ENCODE assay signal across 8 cellular contexts in genomic region chr10:21953585-21954057, GRCh38. TPM values are rescaled to one million over a fixed set of nuclear protein-coding genes. Genes with fewer than 3 reads are reported as not detected.
DNase-seq lines count a peak whose midpoint lies in the region; ATAC-seq, FAIRE-seq and TF ChIP-seq lines count a peak whose summit lies in the region.

No MANE protein-coding gene starts in this region.

- H3K27me3 ChIP-seq in DND-41 (ENCODE audit: insufficient read depth, low read length, poor library complexity) (no peaks in the 10 kb centered on the region), GM23248 (replicated peaks; ENCODE audit: insufficient read depth) (no peaks in the 10 kb centered on the region), astrocyte (ENCODE audit: insufficient read depth, low read length) (no peaks in the 10 kb centered on the region), gastroesophageal sphincter (no peaks in the 10 kb centered on the region)

- H3K27me3 Mint-ChIP-seq in astrocyte (ENCODE audit: low read depth, unreplicated experiment), result no peaks in the 10 kb centered on the region

- no peak overlapping the region for H3K4me3 Mint-ChIP-seq in astrocyte (ENCODE audit: unreplicated experiment)

- H3K27ac ChIP-seq in DND-41 (ENCODE audit: low read length) (no peak overlapping the region), GM23248 (no peak overlapping the region), astrocyte (ENCODE audit: low read depth, low read length) (no peak overlapping the region), gastroesophageal sphincter (no peak overlapping the region)

- peaks cover 5% of the 10 kb centered on the region for H3K4me1 Mint-ChIP-seq in astrocyte (ENCODE audit: low read depth, unreplicated experiment)

- H3K4me3 ChIP-seq in DND-41 (ENCODE audit: low read depth in 1 of 2, low read length in 2 of 2) (no peak overlapping the region), GM23248 (no peak overlapping the region), astrocyte (ENCODE audit: insufficient read depth, low read depth, low read length) (no peak overlapping the region), gastroesophageal sphincter (no peak overlapping the region)

- H3K4me2 ChIP-seq in DND-41 (ENCODE audit: insufficient read depth, low read length), result no peak overlapping the region
- no peak overlapping the region for H3K4me2 ChIP-seq in GM23248 (ENCODE audit: unreplicated experiment)
- H3K4me2 ChIP-seq in astrocyte (ENCODE audit: low read length), result no peak overlapping the region

- H3K27ac Mint-ChIP-seq in astrocyte (ENCODE audit: unreplicated experiment), result no peak overlapping the region

- FAIRE-seq in astrocyte (lab: Jason Lieb, UNC), result no peak

- no peak for TF ChIP-seq POLR2A in gastroesophageal sphincter (IDR thresholded peaks at IDR 0.05)

- no peaks in the 10 kb centered on the region for H3F3A ChIP-seq in GM23248 (ENCODE audit: insufficient read depth)

- no peaks in the 10 kb centered on the region for H3K9me2 ChIP-seq in GM23248 (ENCODE audit: insufficient read depth)

- no peak for DNase-seq in DND-41
- peak; percentile 71 for DNase-seq in GM23248
- peak; percentile 17 for DNase-seq in NCI-H2029 treated with DMSO at 0.1 percent for 48 hours (lab: John Stamatoyannopoulos, UW)
- DNase-seq in astrocyte (ENCODE audit: low read depth), result peak; percentile 47
- DNase-seq in iris pigment epithelial cell (ENCODE audit: low read depth), result peak; percentile 72
- DNase-seq in activated CD4-positive, CD25-positive, alpha-beta regulatory T cell treated with anti-CD3 and anti-CD28 coated beads, Interleukin-2, amount 50 U/mL, for 72 hours, result no peak
- no peak for DNase-seq in effector CD8-positive, alpha-beta T cell (lab: John Stamatoyannopoulos, UW)

- in situ Hi-C loops in GM23248 (cut with MboI), result no loop called here

- H3K9me3 Mint-ChIP-seq in astrocyte (ENCODE audit: unreplicated experiment), result no peaks in the 10 kb centered on the region

- H2AFZ ChIP-seq in DND-41 (ENCODE audit: low read depth, low read length) (no peak overlapping the region), GM23248 (no peak overlapping the region), astrocyte (ENCODE audit: low read depth, low read length) (no peak overlapping the region)

- H3K9ac ChIP-seq in DND-41 (ENCODE audit: low read depth, low read length) (no peak overlapping the region), GM23248 (no peak overlapping the region), astrocyte (ENCODE audit: low read length) (no peak overlapping the region)

- TF ChIP-seq EP300 in gastroesophageal sphincter (IDR thresholded peaks at IDR 0.05), result no peak

- TF ChIP-seq CTCF in DND-41 (IDR thresholded peaks at IDR 0.05; ENCODE audit: borderline replicate concordance, extremely low read depth, low read length, poor library complexity, severe bottlenecking) (peak; percentile 56), astrocyte (IDR thresholded peaks at IDR 0.05; ENCODE audit: insufficient read depth, low read depth, low read length) (peak; percentile 26), gastroesophageal sphincter (IDR thresholded peaks at IDR 0.05) (peak in 1 of 4 experiments; percentile 33)

- WGBS in GM23248 (ENCODE audit: low coverage in 1 of 2, low lambda C conversion rate in 2 of 2, missing lambda C conversion rate in 2 of 2), 2 experiments, result 7 to 11% methylated on average over 1 of the region's 1 CpG
- 6 to 8% methylated on average over 1 of the region's 1 CpG for WGBS in gastroesophageal sphincter (ENCODE audit: low coverage in 1 of 2), 2 donors

- H3K79me2 ChIP-seq in DND-41 (ENCODE audit: insufficient read depth, low read length) (no peaks in the 10 kb centered on the region), GM23248 (ENCODE audit: insufficient read depth) (peaks cover 77% of the 10 kb centered on the region), astrocyte (ENCODE audit: insufficient read depth, low read length) (peaks cover 16% of the 10 kb centered on the region)

- H3K36me3 Mint-ChIP-seq in astrocyte (ENCODE audit: low read depth, unreplicated experiment), result no peaks in the 10 kb centered on the region

- H3K36me3 ChIP-seq in DND-41 (ENCODE audit: insufficient read depth, low read length) (no peaks in the 10 kb centered on the region), GM23248 (ENCODE audit: low read depth) (no peaks in the 10 kb centered on the region), astrocyte (ENCODE audit: insufficient read depth, low read length) (no peaks in the 10 kb centered on the region), gastroesophageal sphincter (no peaks in the 10 kb centered on the region)

- H4K20me1 ChIP-seq in DND-41 (ENCODE audit: insufficient read depth, low read length) (no peaks in the 10 kb centered on the region), GM23248 (ENCODE audit: insufficient read depth) (no peaks in the 10 kb centered on the region), astrocyte (ENCODE audit: insufficient read depth, low read length) (peaks cover 3% of the 10 kb centered on the region)

- H3K4me1 ChIP-seq in DND-41 (ENCODE audit: insufficient read depth, low read length) (no peaks in the 10 kb centered on the region), GM23248 (ENCODE audit: insufficient read depth) (peaks cover 8% of the 10 kb centered on the region; the same call in 1 of the 2 replicates), astrocyte (ENCODE audit: insufficient read depth, low read length) (no peaks in the 10 kb centered on the region), gastroesophageal sphincter (peaks cover 0 to 10% (median 0%) of the 10 kb centered on the region in 3 donors)

- no peaks in the 10 kb centered on the region for H3K9me3 ChIP-seq in DND-41 (ENCODE audit: insufficient read depth, low read length, severe bottlenecking)
- H3K9me3 ChIP-seq in GM23248 (ENCODE audit: low read depth), result no peaks in the 10 kb centered on the region
- no peaks in the 10 kb centered on the region for H3K9me3 ChIP-seq in astrocyte (ENCODE audit: insufficient read depth, low read depth, low read length)
- no peaks in the 10 kb centered on the region for H3K9me3 ChIP-seq in gastroesophageal sphincter

- ATAC-seq in DND-41 (ENCODE audit: insufficient read depth, low read depth), result peak; percentile 72
- no peak for ATAC-seq in gastroesophageal sphincter

RNA-seq across cellular contexts. Expression of gene DNAJC1, which starts 49.9 kb away (rescaled TPM):
- 50.9 and 218 TPM in 2 replicates for total RNA-seq in GM23248 (2014; rRNA removed; shearing (Covaris generic))
- 63.9 and 72.1 TPM in 2 replicates for polyA plus RNA-seq in GM23248 (2016; fragmentation: Nextera tagmentation; extraction: Ambion mirVana)
- total RNA-seq in astrocyte (66.8 and 67.1 TPM in 2 replicates), gastroesophageal sphincter (10 to 100 TPM; 40.8 to 87.0 (median 65.4) TPM)

Comparison
In these comparisons a context has a peak if more than half of its experiments do, and no peak if none do; other contexts are left out.
1. DNase-seq: peak in GM23248 (single experiment), NCI-H2029 treated with DMSO at 0.1 percent for 48 hours (single experiment), astrocyte (single experiment) and iris pigment epithelial cell (single experiment); none in DND-41 (single experiment), activated CD4-positive, CD25-positive, alpha-beta regulatory T cell treated with anti-CD3 and anti-CD28 coated beads, Interleukin-2, amount 50 U/mL, for 72 hours (single experiment) and effector CD8-positive, alpha-beta T cell (single experiment).